ENCODE assay signal across 6 cellular contexts in genomic region chr10:46443422-46443821, GRCh38. TPM values are rescaled to one million over a fixed set of nuclear protein-coding genes. Genes with fewer than 3 reads are reported as not detected.
"Had no signal": no experiment of that assay in that cellular context is flagged by ENCODE, and none has a peak within 500 bp of the region (broad histone marks: within the 10 kb centered on the region; RNA-seq: fewer than 3 reads in every experiment).

No MANE protein-coding gene starts in this region.

RNA-seq across cellular contexts. Expression of gene NPY4R, which starts 22.3 kb away (rescaled TPM):
- total RNA-seq: GM23248, H4, H7, HepG2, HT1080 had no signal
- polyA plus RNA-seq: GM23248, HepG2, IgD-negative memory B cell had no signal
